ENCODE assay signal across 9 cellular contexts in the genomic region with DNA sequence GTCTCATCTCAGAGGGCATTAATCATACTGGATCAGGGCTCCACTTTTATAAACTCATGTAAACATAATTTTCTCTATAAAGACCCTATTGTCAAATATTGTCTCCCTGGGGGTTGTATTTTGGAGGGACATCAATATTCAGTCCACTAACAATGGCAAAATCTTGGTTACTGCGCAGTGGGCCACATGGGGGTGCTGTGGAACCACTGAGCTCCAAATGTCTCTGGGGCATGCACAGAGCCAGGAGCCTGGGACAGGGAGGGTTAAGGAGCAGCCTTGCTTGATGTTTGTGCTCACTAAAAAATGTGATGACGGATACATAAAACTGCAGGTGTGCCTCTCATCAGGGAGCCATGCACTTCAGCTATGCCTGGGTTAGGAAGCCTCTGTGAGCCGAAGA.
DNase-seq lines count a peak whose midpoint lies in the region; ATAC-seq, FAIRE-seq and TF ChIP-seq lines count a peak whose summit lies in the region.
"Had no signal": no experiment of that assay in that cellular context is flagged by ENCODE, and none has a peak within 500 bp of the region (broad histone marks: within the 10 kb centered on the region; RNA-seq: fewer than 3 reads in every experiment).

No MANE protein-coding gene starts in this region.

- H3K4me1 ChIP-seq in mammary epithelial cell (ENCODE audit: insufficient read depth, low read length) (no peaks in the 10 kb centered on the region), breast epithelium (no peaks in the 10 kb centered on the region), endothelial cell of umbilical vein (ENCODE audit: control insufficient read depth, extremely low read depth, insufficient read depth, low read length) (no peaks in the 10 kb centered on the region)
- H3K4me1 ChIP-seq: SJCRH30 had no signal

- no peak for DNase-seq in mammary epithelial cell
- no peak for DNase-seq in breast epithelium (ENCODE audit: low spot score in 2 of 2)
- no peak for DNase-seq in endothelial cell of umbilical vein (ENCODE audit: low read depth, low spot score)
- DNase-seq in NCI-H2029 (lab: John Stamatoyannopoulos, UW), result no peak

- TF ChIP-seq CTCF in mammary epithelial cell (conservative IDR thresholded peaks at IDR 0.05 in 1 of 2, IDR thresholded peaks at IDR 0.05 in 1 of 2; ENCODE audit: extremely low read depth in 1 of 2, insufficient read depth in 1 of 2, low read depth in 1 of 2, low read length in 2 of 2) (peak; percentile 46 to 56), breast epithelium (IDR thresholded peaks at IDR 0.05) (no peak), VCaP (conservative IDR thresholded peaks at IDR 0.05) (peak; percentile 39), endothelial cell of umbilical vein (IDR thresholded peaks at IDR 0.05; ENCODE audit: extremely low read depth in 1 of 2, insufficient read depth in 1 of 2, low read depth in 1 of 2, low read length in 2 of 2) (peak; percentile 9 to 14)

- 78% methylated on average over 2 of the region's 3 CpGs for WGBS in mammary epithelial cell (ENCODE audit: low coverage, missing lambda C conversion rate)

- TF ChIP-seq POLR2A in breast epithelium (IDR thresholded peaks at IDR 0.05) (no peak), endothelial cell of umbilical vein (IDR thresholded peaks at IDR 0.05; ENCODE audit: low read depth, low read length) (no peak)

- H3K27me3 ChIP-seq in mammary epithelial cell (ENCODE audit: insufficient read depth, low read length), result no peaks in the 10 kb centered on the region
- no peaks in the 10 kb centered on the region for H3K27me3 ChIP-seq in breast epithelium
- no peaks in the 10 kb centered on the region for H3K27me3 ChIP-seq in endothelial cell of umbilical vein (ENCODE audit: control insufficient read depth in 2 of 2, insufficient read depth in 2 of 2, low read length in 2 of 2)

- H3K9me3 ChIP-seq in mammary epithelial cell (replicated peaks; ENCODE audit: insufficient read depth, low read length), result no peaks in the 10 kb centered on the region
- H3K9me3 ChIP-seq in breast epithelium, result no peaks in the 10 kb centered on the region
- no peaks in the 10 kb centered on the region for H3K9me3 ChIP-seq in endothelial cell of umbilical vein (replicated peaks; ENCODE audit: control insufficient read depth, insufficient read depth, low read length)
- H3K9me3 ChIP-seq: SJCRH30 had no signal

- intact Hi-C loops in mammary epithelial cell (cut with micrococcal nuclease) (no loop called here), breast epithelium (cut with DNase I; ENCODE audit: low total_unique reads) (no loop called here), endothelial cell of umbilical vein (cut with micrococcal nuclease) (loop anchor here (10.0 kb wide), 1 partner anchor 565 kb away; no protein-coding TSS in a partner anchor)

- no TSS peak for BruUV-seq in mammary epithelial cell (replicated peaks; lab: Mats Ljungman, UMichigan)
- no TSS peak for BruUV-seq in endothelial cell of umbilical vein (replicated peaks; lab: Mats Ljungman, UMichigan)

- in situ Hi-C loops in mammary epithelial cell (cut with MboI; ENCODE audit: low sequenced_read_pairs in 2 of 2), result no loop called here

- POLR2A ChIA-PET in endothelial cell of umbilical vein (lab: Charles Lee), result no interaction called here

- H4K20me1 ChIP-seq in mammary epithelial cell (ENCODE audit: insufficient read depth, low read length) (no peaks in the 10 kb centered on the region), endothelial cell of umbilical vein (replicated peaks; ENCODE audit: control insufficient read depth, extremely low read depth, insufficient read depth, low read length) (no peaks in the 10 kb centered on the region)

- H3K4me2 ChIP-seq in mammary epithelial cell (ENCODE audit: insufficient read depth, low read depth, low read length) (no peak overlapping the region), endothelial cell of umbilical vein (ENCODE audit: insufficient read depth, low read length) (no peak overlapping the region)

- CTCF ChIA-PET in mammary epithelial cell (lab: Charles Lee; ENCODE audit: low non-redundant PET), result interaction anchor here (0.8 kb wide), 1 partner anchor 538 kb away, joined by 6 read pairs; no protein-coding TSS in a partner anchor
- CTCF ChIA-PET in endothelial cell of umbilical vein (lab: Charles Lee), result interaction anchor here (0.7 to 2.2 kb wide), 5 partner anchors 15 to 215 kb away, joined by 3 to 6 read pairs (median 4); no protein-coding TSS in a partner anchor

- H2AFZ ChIP-seq in mammary epithelial cell (ENCODE audit: low read depth, low read length), result no peak overlapping the region
- H2AFZ ChIP-seq in endothelial cell of umbilical vein (ENCODE audit: low read depth, low read length), result no peak overlapping the region

- no peak for ATAC-seq in GM21447 (IDR thresholded peaks at IDR 0.05; ENCODE audit: unreplicated experiment)
- no peak for ATAC-seq in GM21423 (IDR thresholded peaks at IDR 0.05; ENCODE audit: unreplicated experiment)
- ATAC-seq in GM21515 (IDR thresholded peaks at IDR 0.05; ENCODE audit: unreplicated experiment), result no peak

- H3K9ac ChIP-seq in mammary epithelial cell (ENCODE audit: insufficient read depth, low read length) (no peak overlapping the region), endothelial cell of umbilical vein (replicated peaks; ENCODE audit: extremely low read depth, insufficient read depth, low read length) (no peak overlapping the region)

- H3K79me2 ChIP-seq in mammary epithelial cell (ENCODE audit: insufficient read depth, low read length) (no peaks in the 10 kb centered on the region), endothelial cell of umbilical vein (ENCODE audit: control insufficient read depth, insufficient read depth, low read length) (no peaks in the 10 kb centered on the region)

- dilution Hi-C loops in mammary epithelial cell (cut with HindIII; ENCODE audit: low sequenced_read_pairs), result no loop called here
- dilution Hi-C loops in endothelial cell of umbilical vein (cut with MboI; ENCODE audit: extremely low pct_ligation_motif_present, low sequenced_read_pairs), result no loop called here

- H3K36me3 ChIP-seq in mammary epithelial cell (ENCODE audit: insufficient read depth, low read length) (no peaks in the 10 kb centered on the region), breast epithelium (no peaks in the 10 kb centered on the region), endothelial cell of umbilical vein (ENCODE audit: control insufficient read depth in 2 of 2, extremely low read depth in 1 of 2, insufficient read depth in 2 of 2, low read length in 2 of 2) (no peaks in the 10 kb centered on the region)
- H3K36me3 ChIP-seq: SJCRH30 had no signal

- no peaks in the 10 kb centered on the region for H3K9me1 ChIP-seq in endothelial cell of umbilical vein (replicated peaks; ENCODE audit: control insufficient read depth, extremely low read depth, insufficient read depth, low read length)

- H3K27ac ChIP-seq in mammary epithelial cell (ENCODE audit: insufficient read depth, low read depth, low read length) (no peak overlapping the region), breast epithelium (no peak overlapping the region), VCaP (no peak overlapping the region), endothelial cell of umbilical vein (ENCODE audit: insufficient read depth, low read depth, low read length) (no peak overlapping the region)
- H3K27ac ChIP-seq: SJCRH30 had no signal

- no peak overlapping the region for H3K4me3 ChIP-seq in mammary epithelial cell (replicated peaks in 1 of 3; ENCODE audit: insufficient read depth in 1 of 3, low read depth in 2 of 3, low read length in 3 of 3)
- no peak overlapping the region for H3K4me3 ChIP-seq in breast epithelium
- no peak overlapping the region for H3K4me3 ChIP-seq in endothelial cell of umbilical vein (replicated peaks in 1 of 3; ENCODE audit: insufficient read depth in 1 of 3, low read depth in 1 of 3, low read length in 3 of 3)
- H3K4me3 ChIP-seq: SJCRH30 had no signal

- no peak for FAIRE-seq in endothelial cell of umbilical vein (lab: Jason Lieb, UNC)

TF ChIP-seq in endothelial cell of umbilical vein, 7 proteins besides CTCF, POLR2A, EP300 and RAD21:
- TF ChIP-seq POLR2AphosphoS5 (IDR thresholded peaks at IDR 0.05; ENCODE audit: insufficient read depth, low read depth, low read length), result no peak
- TF ChIP-seq, protein P1, sequence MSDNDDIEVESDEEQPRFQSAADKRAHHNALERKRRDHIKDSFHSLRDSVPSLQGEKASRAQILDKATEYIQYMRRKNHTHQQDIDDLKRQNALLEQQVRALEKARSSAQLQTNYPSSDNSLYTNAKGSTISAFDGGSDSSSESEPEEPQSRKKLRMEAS (IDR thresholded peaks at IDR 0.05; ENCODE audit: insufficient read depth, insufficient read length), result no peak
- no peak for TF ChIP-seq FOS (IDR thresholded peaks at IDR 0.05; ENCODE audit: borderline replicate concordance, insufficient read depth, low read length)

Comparison
In these comparisons a context has a peak if more than half of its experiments do, and no peak if none do; other contexts are left out.
1. CTCF ChIP-seq: peak in mammary epithelial cell (2 of 2), VCaP (single experiment) and endothelial cell of umbilical vein (2 of 2); none in breast epithelium (0 of 3).